Comparison of ENCODE assay signal across 8 cellular contexts in genomic region chr16:21159281-21159951, GRCh38. TPM values are rescaled to one million over a fixed set of nuclear protein-coding genes. Genes with fewer than 3 reads are reported as not detected.
A peak's percentile ranks its signal among the peaks of the same experiment; 100 is the strongest.
DNase-seq lines count a peak whose midpoint lies in the region; ATAC-seq and TF ChIP-seq lines count a peak whose summit lies in the region.

No MANE protein-coding gene starts in this region.

- H3K4me1 ChIP-seq in left ventricle myocardium inferior (peaks cover 76% of the 10 kb centered on the region), psoas muscle (peaks cover 40% of the 10 kb centered on the region)

- peak overlapping the region; percentile 77 for H3K4me3 ChIP-seq in LNCaP clone FGC (ENCODE audit: low read depth, low read length)
- peak overlapping the region; percentile 87 for H3K4me3 ChIP-seq in left ventricle myocardium inferior
- H3K4me3 ChIP-seq in psoas muscle: peak overlapping the region; percentile 89

- peak; percentile 49 for DNase-seq in Caki2 (ENCODE audit: low read depth)
- peak; percentile 42 for DNase-seq in LNCaP clone FGC (ENCODE audit: low read depth)
- peak; percentile 23 to 66 for DNase-seq in activated naive CD4-positive, alpha-beta T cell treated with anti-CD3 and anti-CD28 coated beads, Interleukin-2, amount 50 U/mL, for 72 hours (ENCODE audit: low spot score in 2 of 2)
- DNase-seq in left ventricle myocardium inferior: peak; percentile 38
- peak; percentile 48 to 59 for DNase-seq in psoas muscle
- no peak for DNase-seq in A172 (ENCODE audit: low spot score)
- no peak for DNase-seq in NCI-H1436 (lab: John Stamatoyannopoulos, UW)

- 2 to 3% (median 2%) methylated on average over 27 of the region's 27 CpGs for WGBS in psoas muscle, 3 donors

- no peaks in the 10 kb centered on the region for H3K36me3 Mint-ChIP-seq in activated naive CD4-positive, alpha-beta T cell treated with anti-CD3 and anti-CD28 coated beads, Interleukin-2, amount 50 U/mL, for 72 hours

- H3K27me3 ChIP-seq in left ventricle myocardium inferior (ENCODE audit: low read depth) (no peaks in the 10 kb centered on the region), psoas muscle (ENCODE audit: insufficient read depth in 3 of 3, low read length in 2 of 3) (no peaks in the 10 kb centered on the region)

- H3K27ac ChIP-seq in left ventricle myocardium inferior (replicated peaks) (peak overlapping the region; percentile 90), psoas muscle (peak overlapping the region; percentile 82)

- ATAC-seq in activated naive CD4-positive, alpha-beta T cell treated with anti-CD3 and anti-CD28 coated beads, Interleukin-2, amount 50 U/mL, for 72 hours: peak; percentile 27 to 50
- peak; percentile 26 to 55 (median 42) for ATAC-seq in psoas muscle
- ATAC-seq in HG03039 (IDR thresholded peaks at IDR 0.05; ENCODE audit: unreplicated experiment): no peak

- H3K9me3 Mint-ChIP-seq in activated naive CD4-positive, alpha-beta T cell treated with anti-CD3 and anti-CD28 coated beads, Interleukin-2, amount 50 U/mL, for 72 hours: no peaks in the 10 kb centered on the region

- H3K9me3 ChIP-seq in left ventricle myocardium inferior (replicated peaks) (no peaks in the 10 kb centered on the region), psoas muscle (no peaks in the 10 kb centered on the region)

- TF ChIP-seq CTCF in LNCaP clone FGC (IDR thresholded peaks at IDR 0.05; ENCODE audit: control insufficient read depth, extremely low read depth, insufficient read depth) (no peak), left ventricle myocardium inferior (IDR thresholded peaks at IDR 0.05; ENCODE audit: borderline replicate concordance) (no peak), psoas muscle (IDR thresholded peaks at IDR 0.05) (no peak)

- peaks cover 14% of the 10 kb centered on the region for H3K36me3 ChIP-seq in left ventricle myocardium inferior
- H3K36me3 ChIP-seq in psoas muscle (ENCODE audit: insufficient read depth in 1 of 2, low read depth in 1 of 2): no peaks in the 10 kb centered on the region

- in situ Hi-C loops in Caki2 (cut with HindIII; ENCODE audit: low pct_unique_long_range_greater_than_20kb, low sequenced_read_pairs): no loop called here

- H3K27ac Mint-ChIP-seq in activated naive CD4-positive, alpha-beta T cell treated with anti-CD3 and anti-CD28 coated beads, Interleukin-2, amount 50 U/mL, for 72 hours: peak overlapping the region; percentile 41 to 85

- intact Hi-C loops in left ventricle myocardium inferior (cut with micrococcal nuclease) (no loop called here), psoas muscle (cut with DNase I) (loop anchor here (5.0 kb wide), 2 partner anchors 118 to 138 kb away; partner anchors contain the start of gene CRYM (in 1 of the 2))

RNA-seq across cellular contexts. Expression of gene LDAF1, which starts 0.9 kb away (rescaled TPM):
- total RNA-seq in Caki2 (2014; rRNA removed; shearing (Covaris generic); ENCODE audit: low replicate concordance): 67.2 and 104 TPM in 2 replicates
- 10 to 100 TPM; 15.3 to 33.6 TPM for total RNA-seq in activated naive CD4-positive, alpha-beta T cell treated with anti-CD3 and anti-CD28 coated beads, Interleukin-2, amount 50 U/mL, for 72 hours
- 133 TPM for total RNA-seq in left ventricle myocardium inferior
- total RNA-seq in psoas muscle: 10 to 100 TPM; 25.7 to 57.3 (median 39.4) TPM
- polyA plus RNA-seq in psoas muscle: 10 to 100 TPM; 26.7 to 50.8 (median 32.2) TPM
- total RNA-seq in A172 (2014; rRNA removed; shearing (Covaris generic)): 9.7 and 10.6 TPM in 2 replicates

RNA-seq across cellular contexts. Expression of gene DNAH3, which starts 8.8 kb away (rescaled TPM):
- 0.17 TPM in 1 of 2 replicates, not detected in the other for total RNA-seq in Caki2 (2014; rRNA removed; shearing (Covaris generic); ENCODE audit: low replicate concordance)
- total RNA-seq in activated naive CD4-positive, alpha-beta T cell treated with anti-CD3 and anti-CD28 coated beads, Interleukin-2, amount 50 U/mL, for 72 hours: not detected
- total RNA-seq in left ventricle myocardium inferior: 1.8 TPM
- 1 to 10 TPM in 1 of 4 donors, under 1 TPM in 3; 0.12 to 2.1 (median 0.24) TPM for total RNA-seq in psoas muscle
- under 1 TPM in 2 of 3 donors, not detected in 1; 0.01 to 0.03 TPM for polyA plus RNA-seq in psoas muscle
- 0.07 TPM in 1 of 2 replicates, not detected in the other for total RNA-seq in A172 (2014; rRNA removed; shearing (Covaris generic))

RNA-seq across cellular contexts. Expression of gene ZP2, which starts 52.0 kb away (rescaled TPM):
- not detected in 2 replicates for total RNA-seq in Caki2 (2014; rRNA removed; shearing (Covaris generic); ENCODE audit: low replicate concordance)
- not detected for total RNA-seq in activated naive CD4-positive, alpha-beta T cell treated with anti-CD3 and anti-CD28 coated beads, Interleukin-2, amount 50 U/mL, for 72 hours
- total RNA-seq in left ventricle myocardium inferior (not detected), psoas muscle (not detected)
- polyA plus RNA-seq in psoas muscle: not detected
- total RNA-seq in A172 (2014; rRNA removed; shearing (Covaris generic)): not detected in 2 replicates

Comparison
In these comparisons a context has a peak if more than half of its experiments do, and no peak if none do; other contexts are left out.
1. DNase-seq: peak in Caki2 (single experiment), LNCaP clone FGC (single experiment), activated naive CD4-positive, alpha-beta T cell treated with anti-CD3 and anti-CD28 coated beads, Interleukin-2, amount 50 U/mL, for 72 hours (2 of 2), left ventricle myocardium inferior (single experiment) and psoas muscle (2 of 2); none in A172 (single experiment) and NCI-H1436 (single experiment).
2. Peak in every context shown above with its lines, with median percentiles within 50 percentile points of each other: H3K4me3 ChIP-seq.